ENCODE assay signal across 9 cellular contexts in genomic region chr16:46658925-46659324, GRCh38. TPM values are rescaled to one million over a fixed set of nuclear protein-coding genes. Genes with fewer than 3 reads are reported as not detected.
A peak's percentile ranks its signal among the peaks of the same experiment; 100 is the strongest.
DNase-seq lines count a peak whose midpoint lies in the region; ATAC-seq, FAIRE-seq and TF ChIP-seq lines count a peak whose summit lies in the region.
"Had no signal": no experiment of that assay in that cellular context is flagged by ENCODE, and none has a peak within 500 bp of the region (broad histone marks: within the 10 kb centered on the region; RNA-seq: fewer than 3 reads in every experiment).

No MANE protein-coding gene starts in this region.

- H3K9me1 ChIP-seq in K562 (ENCODE audit: control insufficient read depth, insufficient read depth, low read length): no peaks in the 10 kb centered on the region

- no peak overlapping the region for H3K4me3 ChIP-seq in K562

- peak; percentile 92 for FAIRE-seq in GM18507 (lab: Jason Lieb, UNC)
- FAIRE-seq in K562 (lab: Jason Lieb, UNC): no peak
- FAIRE-seq in frontal cortex (lab: Jason Lieb, UNC): no peak
- FAIRE-seq: endothelial cell of umbilical vein had no signal

- intact Hi-C loops in K562 (cut with micrococcal nuclease): no loop called here

- in situ Hi-C loops in K562 (cut with MboI): loop anchor here (25.0 kb wide), 1 partner anchor 253 kb away; no protein-coding TSS in a partner anchor

- H3K9ac ChIP-seq in K562 (ENCODE audit: insufficient read depth in 1 of 2, low read depth in 2 of 2, low read length in 2 of 2): no peak overlapping the region

- no peaks in the 10 kb centered on the region for H3K79me2 ChIP-seq in K562 (ENCODE audit: control insufficient read depth, insufficient read depth, low read length)

- peak; percentile 22 for DNase-seq in GM18507 (ENCODE audit: extremely low spot score, insufficient read length, low read depth)
- DNase-seq in KG1 (lab: John Stamatoyannopoulos, UW): peak; percentile 85
- DNase-seq in K562 (ENCODE audit: extremely low read depth in 1 of 4, low spot score in 3 of 4): no peak
- DNase-seq in NCI-H1048 (lab: John Stamatoyannopoulos, UW): no peak
- no peak for DNase-seq in NCI-H2029 treated with DMSO at 0.1 percent for 48 hours (lab: John Stamatoyannopoulos, UW)
- no peak for DNase-seq in frontal cortex (ENCODE audit: low spot score in 2 of 2)
- no peak for DNase-seq in NCI-H2029 (lab: John Stamatoyannopoulos, UW)

- H3K27ac ChIP-seq in K562 (ENCODE audit: extremely low read depth, low read depth, low read length): no peak overlapping the region

- no peaks in the 10 kb centered on the region for H3K27me3 ChIP-seq in K562 (ENCODE audit: control insufficient read depth in 2 of 2, insufficient read depth in 2 of 2, low read length in 2 of 2)

- no peak for TF ChIP-seq RAD21 in K562 (CRISPR knock-in tag; conservative IDR thresholded peaks at IDR 0.05 in 1 of 2, IDR thresholded peaks at IDR 0.05 in 1 of 2)

- peaks cover 46% of the 10 kb centered on the region; the same call in 2 of the 3 replicates for H3K36me3 ChIP-seq in K562 (ENCODE audit: control insufficient read depth, insufficient read depth, low read length)

- TF ChIP-seq POLR2A in K562 (conservative IDR thresholded peaks at IDR 0.05): no peak

- no peak overlapping the region for H2AFZ ChIP-seq in K562 (ENCODE audit: low read depth, low read length)

- H3K4me1 ChIP-seq in K562 (replicated peaks in 1 of 2; ENCODE audit: control insufficient read depth in 2 of 2, insufficient read depth in 2 of 2, low read length in 2 of 2): no peaks in the 10 kb centered on the region; a peak in 1 of 5 replicates

- POLR2A ChIA-PET in K562 (lab: Yijun Ruan, JAX): interaction anchor here (0.6 to 1.2 kb wide), 2 partner anchors 10 to 29 kb away, joined by 3 read pairs; no protein-coding TSS in a partner anchor

- H3K4me2 ChIP-seq in K562 (ENCODE audit: insufficient read depth, low read length): no peak overlapping the region

- ATAC-seq in GM21529 (IDR thresholded peaks at IDR 0.05; ENCODE audit: unreplicated experiment): peak; percentile 97
- ATAC-seq in K562: peak; percentile 63

- H3K9me3 ChIP-seq in K562 (replicated peaks; ENCODE audit: control insufficient read depth, insufficient read depth, low read depth, low read length): no peaks in the 10 kb centered on the region

- TF ChIP-seq EP300 in K562 (IDR thresholded peaks at IDR 0.05; ENCODE audit: low read length): no peak

- BruUV-seq in K562 (replicated peaks; lab: Mats Ljungman, UMichigan): no TSS peak

- WGBS in K562 (ENCODE audit: insufficient coverage, low coverage, missing lambda C conversion rate): 41% methylated on average over 1 of the region's 1 CpG

- no peaks in the 10 kb centered on the region for H4K20me1 ChIP-seq in K562 (replicated peaks; ENCODE audit: control insufficient read depth, insufficient read depth, low read length)

- CTCF ChIA-PET in K562 (lab: Yijun Ruan, JAX; ENCODE audit: low intra/inter-chr PET ratio): no interaction called here

- TF ChIP-seq CTCF in K562 (IDR thresholded peaks at IDR 0.05 in 2 of 3, conservative IDR thresholded peaks at IDR 0.05 in 1 of 3; ENCODE audit: insufficient read depth in 2 of 3, low read depth in 1 of 3, low read length in 3 of 3): no peak

TF ChIP-seq in K562, 482 proteins besides CTCF, POLR2A, EP300 and RAD21:
- no peak for TF ChIP-seq CREB3L1 (IDR thresholded peaks at IDR 0.05; ENCODE audit: borderline replicate concordance, low read depth)
- peak; percentile 89; the same call in 1 of the 2 replicates for TF ChIP-seq SPI1 (IDR thresholded peaks at IDR 0.05; ENCODE audit: borderline replicate concordance, low read depth, low read length)

RNA-seq across cellular contexts. Expression of gene VPS35, which starts 30.1 kb away (rescaled TPM):
- 37.9 and 110 TPM in 2 replicates for total RNA-seq in K562 (2011; cell fraction: chromatin; rRNA removed; ENCODE audit: low replicate concordance)
- total RNA-seq in K562 (2011; cell fraction: nucleolus; rRNA removed): 25.9 and 27.2 TPM in 2 replicates
- 43.5 and 65.2 TPM in 2 replicates for total RNA-seq in K562 (2011; cell fraction: nucleoplasm; rRNA removed)
- total RNA-seq in K562 (2014; rRNA removed): 30.4 and 32.7 TPM in 2 replicates
- 74.6 and 84.8 TPM in 2 replicates for total RNA-seq in K562 (2014; rRNA removed; fragmentation: Illumina TruSeq; extraction: Trizol)
- 66.2 and 69.9 TPM in 2 replicates for total RNA-seq in K562 (2015; rRNA removed; fragmentation: Illumina TruSeq; extraction: Trizol)
- 84.4 and 87.3 TPM in 2 replicates for total RNA-seq in K562 (2021)
- 40.2 and 53.3 TPM in 2 replicates for polyA plus RNA-seq in K562 (2011; rRNA removed)
- polyA plus RNA-seq in K562 (2011; cell fraction: cytosol; rRNA removed): 11.4 and 16.9 TPM in 2 replicates
- polyA plus RNA-seq in K562 (2011; cell fraction: nucleus; rRNA removed): 12.0 and 21.6 TPM in 2 replicates
- 58.4 and 83.6 TPM in 2 replicates for polyA plus RNA-seq in K562 (2012)
- polyA plus RNA-seq in K562 (2014; fragmentation: Illumina TruSeq; extraction: Trizol): 48.6 and 57.4 TPM in 2 replicates
- 100 to 1,000 TPM in 1 of 2 experiments, 10 to 100 TPM in 1; 90.4 to 131 TPM for polyA plus RNA-seq in K562 (2014; fragmentation: Nextera tagmentation; extraction: Ambion mirVana)
- polyA plus RNA-seq in K562 (2014; rRNA removed): 35.0 and 42.5 TPM in 2 replicates
- polyA minus RNA-seq in K562 (2011; rRNA and poly(A)+ RNA removed): 82.5 and 93.0 TPM in 2 replicates
- polyA minus RNA-seq in K562 (2011; cell fraction: cytosol; rRNA and poly(A)+ RNA removed): 42.1 and 43.0 TPM in 2 replicates
- polyA minus RNA-seq in K562 (2011; cell fraction: nucleus; rRNA and poly(A)+ RNA removed): 39.7 and 71.0 TPM in 2 replicates
- total RNA-seq in frontal cortex: 183 TPM

RNA-seq across cellular contexts. Expression of gene ORC6, which starts 30.5 kb away (rescaled TPM):
- total RNA-seq in K562 (2011; cell fraction: chromatin; rRNA removed; ENCODE audit: low replicate concordance): 49.0 and 106 TPM in 2 replicates
- total RNA-seq in K562 (2011; cell fraction: nucleolus; rRNA removed): 32.9 and 41.1 TPM in 2 replicates
- 60.8 and 87.6 TPM in 2 replicates for total RNA-seq in K562 (2011; cell fraction: nucleoplasm; rRNA removed)
- total RNA-seq in K562 (2014; rRNA removed) (37.4 and 40.0 TPM in 2 replicates), K562 (2014; rRNA removed; fragmentation: Illumina TruSeq; extraction: Trizol) (49.0 and 54.6 TPM in 2 replicates), K562 (2015; rRNA removed; fragmentation: Illumina TruSeq; extraction: Trizol) (47.0 TPM in 2 replicates), K562 (2021) (36.1 and 39.6 TPM in 2 replicates), frontal cortex (6.5 TPM)
- polyA plus RNA-seq in K562 (2011; rRNA removed) (62.2 and 69.2 TPM in 2 replicates), K562 (2014; fragmentation: Illumina TruSeq; extraction: Trizol) (47.4 and 50.4 TPM in 2 replicates), K562 (2014; fragmentation: Nextera tagmentation; extraction: Ambion mirVana) (10 to 100 TPM; 18.7 to 28.5 TPM), K562 (2014; rRNA removed) (71.4 and 72.4 TPM in 2 replicates)
- 30.3 and 45.4 TPM in 2 replicates for polyA plus RNA-seq in K562 (2011; cell fraction: cytosol; rRNA removed)
- polyA plus RNA-seq in K562 (2011; cell fraction: nucleus; rRNA removed): 36.3 and 39.7 TPM in 2 replicates
- 33.8 and 39.9 TPM in 2 replicates for polyA plus RNA-seq in K562 (2012)
- polyA minus RNA-seq in K562 (2011; rRNA and poly(A)+ RNA removed): 21.1 and 25.1 TPM in 2 replicates
- polyA minus RNA-seq in K562 (2011; cell fraction: cytosol; rRNA and poly(A)+ RNA removed): 13.4 and 17.7 TPM in 2 replicates
- 24.2 and 35.8 TPM in 2 replicates for polyA minus RNA-seq in K562 (2011; cell fraction: nucleus; rRNA and poly(A)+ RNA removed)

RNA-seq across cellular contexts. Expression of gene SHCBP1, which starts 37.7 kb away (rescaled TPM):
- total RNA-seq in K562 (2011; cell fraction: chromatin; rRNA removed; ENCODE audit: low replicate concordance): 57.4 and 121 TPM in 2 replicates
- 24.3 and 35.9 TPM in 2 replicates for total RNA-seq in K562 (2011; cell fraction: nucleolus; rRNA removed)
- 43.2 and 49.7 TPM in 2 replicates for total RNA-seq in K562 (2011; cell fraction: nucleoplasm; rRNA removed)
- total RNA-seq in K562 (2014; rRNA removed) (15.6 and 19.7 TPM in 2 replicates), K562 (2014; rRNA removed; fragmentation: Illumina TruSeq; extraction: Trizol) (22.3 and 22.4 TPM in 2 replicates), K562 (2015; rRNA removed; fragmentation: Illumina TruSeq; extraction: Trizol) (15.8 and 16.9 TPM in 2 replicates), K562 (2021) (18.0 and 18.2 TPM in 2 replicates), frontal cortex (1.2 TPM)
- polyA plus RNA-seq in K562 (2011; rRNA removed) (21.3 and 29.6 TPM in 2 replicates), K562 (2014; fragmentation: Illumina TruSeq; extraction: Trizol) (18.0 and 21.0 TPM in 2 replicates), K562 (2014; fragmentation: Nextera tagmentation; extraction: Ambion mirVana) (1 to 10 TPM; 6.2 to 6.8 TPM), K562 (2014; rRNA removed) (20.6 and 21.1 TPM in 2 replicates)
- polyA plus RNA-seq in K562 (2011; cell fraction: cytosol; rRNA removed): 6.6 and 16.0 TPM in 2 replicates
- polyA plus RNA-seq in K562 (2011; cell fraction: nucleus; rRNA removed): 13.6 and 19.8 TPM in 2 replicates
- polyA plus RNA-seq in K562 (2012): 13.7 and 23.1 TPM in 2 replicates
- 47.5 and 52.1 TPM in 2 replicates for polyA minus RNA-seq in K562 (2011; rRNA and poly(A)+ RNA removed)
- polyA minus RNA-seq in K562 (2011; cell fraction: cytosol; rRNA and poly(A)+ RNA removed): 14.6 and 15.5 TPM in 2 replicates
- 24.6 and 42.8 TPM in 2 replicates for polyA minus RNA-seq in K562 (2011; cell fraction: nucleus; rRNA and poly(A)+ RNA removed)

Comparison
In these comparisons a context has a peak if more than half of its experiments do, and no peak if none do; other contexts are left out.
1. DNase-seq: peak in GM18507 (single experiment) and KG1 (single experiment); none in K562 (0 of 4), NCI-H1048 (single experiment), NCI-H2029 treated with DMSO at 0.1 percent for 48 hours (single experiment), frontal cortex (0 of 2) and NCI-H2029 (single experiment).